ENCODE assay signal across 8 cellular contexts in genomic region chr18:56650944-56651770, GRCh38. TPM values are rescaled to one million over a fixed set of nuclear protein-coding genes. Genes with fewer than 3 reads are reported as not detected.
DNase-seq lines count a peak whose midpoint lies in the region; ATAC-seq and TF ChIP-seq lines count a peak whose summit lies in the region.

Gene WDR7 (plus strand): TSS chr18:56651359. CDS start chr18:56672516, 21,157 bp downstream.

- under 1% methylated on average over 44 of the region's 47 CpGs for WGBS in prostate gland
- under 1% methylated on average over 47 of the region's 47 CpGs for WGBS in urinary bladder

- H3K27ac ChIP-seq in prostate gland (peak within 1 kb of the TSS; percentile 68 to 79), urinary bladder (ENCODE audit: low read depth) (peak within 1 kb of the TSS; percentile 11)

- no peak for TF ChIP-seq POLR2A in prostate gland (IDR thresholded peaks at IDR 0.05)

- H3K4me1 ChIP-seq in prostate gland (replicated peaks) (no peaks in the 10 kb centered on the region), urinary bladder (ENCODE audit: insufficient read depth) (no peaks in the 10 kb centered on the region)

- DNase-seq in NCI-H187 (lab: John Stamatoyannopoulos, UW): peak; percentile 79 to 95
- peak; percentile 83 to 99 (median 93) for DNase-seq in T-helper 2 cell
- DNase-seq in anterior cingulate cortex (lab: John Stamatoyannopoulos, UW): peak; percentile 69 to 99 (median 96)
- peak; percentile 97 for DNase-seq in left ventricle myocardium superior
- DNase-seq in prostate gland (ENCODE audit: low spot score): peak; percentile 96

- H3K4me3 ChIP-seq in prostate gland (peak within 1 kb of the TSS; percentile 73 to 86), urinary bladder (ENCODE audit: low read depth, low read length) (peak within 1 kb of the TSS; percentile 84)

- H3K27me3 ChIP-seq in prostate gland (replicated peaks; ENCODE audit: insufficient read depth): no peaks in the 10 kb centered on the region

- ATAC-seq in GM18498 (IDR thresholded peaks at IDR 0.05; ENCODE audit: unreplicated experiment) (peak; percentile 96), HG02938 (IDR thresholded peaks at IDR 0.05; ENCODE audit: unreplicated experiment) (peak; percentile 97), left ventricle myocardium superior (peak; percentile 99)

- peak in 1 of 4 experiments; percentile 14 for TF ChIP-seq CTCF in prostate gland (IDR thresholded peaks at IDR 0.05)

- H3K36me3 ChIP-seq in prostate gland (no peaks in the 10 kb centered on the region), urinary bladder (ENCODE audit: insufficient read depth) (no peaks in the 10 kb centered on the region)

- intact Hi-C loops in left ventricle myocardium superior (cut with micrococcal nuclease) (no loop called here), prostate gland (cut with DNase I) (no loop called here)

- no peaks in the 10 kb centered on the region for H3K9me3 ChIP-seq in prostate gland

RNA-seq across cellular contexts. Expression of gene WDR7, which starts in this region (rescaled TPM):
- total RNA-seq in left ventricle myocardium superior (25.8 TPM), prostate gland (10 to 100 TPM; 19.7 to 29.0 TPM), urinary bladder (70.8 TPM)
- 9.1 TPM for polyA plus RNA-seq in urinary bladder

Comparison
In these comparisons a context has a peak if more than half of its experiments do, and no peak if none do; other contexts are left out.
1. Peak in every context shown above with its lines: DNase-seq, ATAC-seq, H3K4me3 ChIP-seq and H3K27ac ChIP-seq.